ENCODE assay signal across 3 cellular contexts in genomic region chr5:149605354-149605997, GRCh38.
A peak's percentile ranks its signal among the peaks of the same experiment; 100 is the strongest.
TF ChIP-seq lines count a peak whose summit lies in the region.

No MANE protein-coding gene starts in this region.

TF ChIP-seq in HCT116, 20 proteins besides CTCF, POLR2A, EP300 and RAD21 (continues in another document):
- no peak for TF ChIP-seq ATF3 (IDR thresholded peaks at IDR 0.05)
- no peak for TF ChIP-seq EZH2phosphoT487 (IDR thresholded peaks at IDR 0.05; ENCODE audit: borderline replicate concordance)
- no peak for TF ChIP-seq SIN3A (IDR thresholded peaks at IDR 0.05; ENCODE audit: low read depth)
- no peak for TF ChIP-seq ZFX (IDR thresholded peaks at IDR 0.05)
- no peak for TF ChIP-seq MAX (IDR thresholded peaks at IDR 0.05)
- TF ChIP-seq ZBTB33 (IDR thresholded peaks at IDR 0.05; ENCODE audit: extremely low read depth, insufficient replicate concordance, low read length): no peak
- TF ChIP-seq SRF (IDR thresholded peaks at IDR 0.05; ENCODE audit: low read depth): no peak
- no peak for TF ChIP-seq YY1 (IDR thresholded peaks at IDR 0.05; ENCODE audit: extremely low read depth, insufficient replicate concordance, low read depth, low read length)
- TF ChIP-seq FOSL1 (IDR thresholded peaks at IDR 0.05; ENCODE audit: low read depth): no peak
- TF ChIP-seq CBX3 (IDR thresholded peaks at IDR 0.05; ENCODE audit: low read depth): no peak
- TF ChIP-seq TCF7L2 (IDR thresholded peaks at IDR 0.05; ENCODE audit: borderline replicate concordance, extremely low read depth, insufficient read depth, insufficient read length): no peak
- no peak for TF ChIP-seq EGR1 (IDR thresholded peaks at IDR 0.05; ENCODE audit: low read depth)
- no peak for TF ChIP-seq REST (IDR thresholded peaks at IDR 0.05; ENCODE audit: low read depth)
- TF ChIP-seq CEBPB (IDR thresholded peaks at IDR 0.05; ENCODE audit: low read depth): no peak
- TF ChIP-seq SP1 (IDR thresholded peaks at IDR 0.05; ENCODE audit: low read depth): no peak
- no peak for TF ChIP-seq ZNF274 (IDR thresholded peaks at IDR 0.05; ENCODE audit: low read depth, low read length)
- TF ChIP-seq ELF1 (IDR thresholded peaks at IDR 0.05; ENCODE audit: borderline replicate concordance, low read depth): no peak

TF ChIP-seq in K562, 482 proteins besides CTCF, POLR2A, EP300 and RAD21:
- TF ChIP-seq GABPB1 (CRISPR knock-in tag; IDR thresholded peaks at IDR 0.05): no peak
- peak; percentile 75 for TF ChIP-seq BRD9 (IDR thresholded peaks at IDR 0.05; ENCODE audit: low read depth, partially characterized antibody)
- TF ChIP-seq SMARCA5 (IDR thresholded peaks at IDR 0.05): peak; percentile 94
- no peak for TF ChIP-seq ZFPM2 (CRISPR knock-in tag; IDR thresholded peaks at IDR 0.05)
- peak; percentile 86; the same call in 1 of the 2 replicates for TF ChIP-seq HDGF (IDR thresholded peaks at IDR 0.05)
- TF ChIP-seq ATF4 (CRISPR knock-in tag; IDR thresholded peaks at IDR 0.05): no peak
- 0 out of 2 replicates have a peak, but pooled peaks have one; percentile 28 for TF ChIP-seq CC2D1A (IDR thresholded peaks at IDR 0.05)
- 0 out of 2 replicates have a peak, but pooled peaks have one; percentile 8 for TF ChIP-seq EP400 (IDR thresholded peaks at IDR 0.05)
- peak; percentile 91 for TF ChIP-seq ADNP (tag; IDR thresholded peaks at IDR 0.05)
- TF ChIP-seq KDM1A (IDR thresholded peaks at IDR 0.05): peak; percentile 91 to 94
- TF ChIP-seq ZFP36 (IDR thresholded peaks at IDR 0.05; ENCODE audit: low read depth, low read length, partially characterized antibody): peak; percentile 90
- TF ChIP-seq HDAC3 (IDR thresholded peaks at IDR 0.05; ENCODE audit: borderline replicate concordance, partially characterized antibody): no peak
- TF ChIP-seq MTA1 (IDR thresholded peaks at IDR 0.05; ENCODE audit: borderline replicate concordance): 0 out of 2 replicates have a peak, but pooled peaks have one; percentile 9
- 0 out of 2 replicates have a peak, but pooled peaks have one; percentile 14 for TF ChIP-seq TOE1 (IDR thresholded peaks at IDR 0.05; ENCODE audit: borderline replicate concordance)
- no peak for TF ChIP-seq TOE1 (CRISPR knock-in tag; IDR thresholded peaks at IDR 0.05; ENCODE audit: borderline replicate concordance, low read depth)
- peak; percentile 56 for TF ChIP-seq PHF20 (IDR thresholded peaks at IDR 0.05; ENCODE audit: partially characterized antibody)
- no peak for TF ChIP-seq DMBX1 (CRISPR knock-in tag; IDR thresholded peaks at IDR 0.05; ENCODE audit: borderline replicate concordance)
- no peak for TF ChIP-seq TFAM (CRISPR knock-in tag; conservative IDR thresholded peaks at IDR 0.05)
- no peak for TF ChIP-seq CREB5 (CRISPR knock-in tag; IDR thresholded peaks at IDR 0.05)
- no peak for TF ChIP-seq HIVEP1 (CRISPR knock-in tag; IDR thresholded peaks at IDR 0.05)
- TF ChIP-seq BCOR (IDR thresholded peaks at IDR 0.05): peak; percentile 99
- peak; percentile 99 for TF ChIP-seq RBM25 (IDR thresholded peaks at IDR 0.05; ENCODE audit: low read depth, low read length, severe bottlenecking)
- TF ChIP-seq HDAC2 (IDR thresholded peaks at IDR 0.05): peak; percentile 94
- TF ChIP-seq RCOR1 (IDR thresholded peaks at IDR 0.05; ENCODE audit: borderline replicate concordance in 1 of 2, low read depth in 2 of 2, low read length in 2 of 2): peak in 1 of 2 experiments; percentile 54; a peak in 1 of 4 replicates
- no peak for TF ChIP-seq HOMEZ (CRISPR knock-in tag; IDR thresholded peaks at IDR 0.05)
- TF ChIP-seq CBX3 (IDR thresholded peaks at IDR 0.05; ENCODE audit: borderline replicate concordance in 1 of 2, low read length in 2 of 2): peak in 1 of 2 experiments; percentile 69; a peak in 1 of 3 replicates
- TF ChIP-seq TCF15 (CRISPR knock-in tag; IDR thresholded peaks at IDR 0.05): 0 out of 2 replicates have a peak, but pooled peaks have one; percentile 41
- peak; percentile 75 for TF ChIP-seq CHD4 (IDR thresholded peaks at IDR 0.05; ENCODE audit: insufficient read depth, insufficient replicate concordance, low read depth, low read length, poor library complexity, severe bottlenecking)
- peak; percentile 50; a peak in 1 of 4 replicates for TF ChIP-seq HDAC1 (IDR thresholded peaks at IDR 0.05)

TF ChIP-seq in GM12891, 5 proteins besides CTCF, POLR2A, EP300 and RAD21:
- TF ChIP-seq SPI1 (IDR thresholded peaks at IDR 0.05; ENCODE audit: low read depth, low read length) (no peak), PAX5 (IDR thresholded peaks at IDR 0.05; ENCODE audit: insufficient read depth, low read length, severe bottlenecking) (no peak)
TF ChIP-seq in GM12891: peak in this region for 0.
